ENCODE assay signal across 21 cellular contexts in the genomic region with DNA sequence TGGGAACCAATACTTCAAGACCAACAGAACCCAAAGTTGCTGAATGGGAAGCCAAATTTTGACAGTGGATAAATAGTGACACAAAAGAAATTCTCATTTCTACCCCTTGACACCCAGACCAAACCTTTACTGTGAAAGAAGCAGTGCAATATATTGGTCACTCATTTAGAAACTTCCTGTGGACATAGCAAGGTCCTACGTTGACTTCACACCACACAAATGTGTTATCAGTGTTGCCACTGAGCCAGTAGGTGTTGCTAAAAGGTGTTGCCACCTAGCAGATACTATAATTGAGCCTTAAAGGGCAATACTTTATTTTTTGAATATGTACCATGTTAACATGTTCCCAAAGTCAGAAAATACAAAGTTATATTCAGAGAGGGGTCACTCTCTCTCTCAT.
"Had no signal": no experiment of that assay in that cellular context is flagged by ENCODE, and none has a peak within 500 bp of the region (broad histone marks: within the 10 kb centered on the region; RNA-seq: fewer than 3 reads in every experiment).

No MANE protein-coding gene starts in this region.

- H3K4me1 ChIP-seq: SJCRH30 had no signal

- H3K9me3 ChIP-seq: SJCRH30 had no signal

- H3K27ac ChIP-seq: SJCRH30 had no signal

- H3K4me3 ChIP-seq: MG63, SJCRH30 had no signal

- DNase-seq: Karpas-422, KG1, MG63, NCI-H1092, NCI-H1105 treated with DMSO at 0.1 percent for 48 hours, NCI-H1417 treated with DMSO at 0.1 percent for 48 hours, NCI-H187, NCI-H2029, NCI-H2081 treated with DMSO at 0.1 percent for 48 hours, NCI-H2171, NCI-H226, NCI-H446, NCI-H510A, NCI-H524 treated with DMSO at 0.1 percent for 48 hours, NCI-H69, NCI-H774, PC-3, SHP77 treated with DMSO at 0.1 percent for 48 hours, SJCRH30 had no signal

- H3K36me3 ChIP-seq: MG63, SJCRH30 had no signal

- ATAC-seq: Panc1, PC-3, Right ventricle myocardium inferior had no signal

- H3K27me3 ChIP-seq: MG63, SJCRH30 had no signal
